11 cellular contexts compared by ENCODE assay signal in genomic region chr1:10980841-10981727, GRCh38. TPM values are rescaled to one million over a fixed set of nuclear protein-coding genes. Genes with fewer than 3 reads are reported as not detected.
DNase-seq lines count a peak whose midpoint lies in the region; ATAC-seq, FAIRE-seq and TF ChIP-seq lines count a peak whose summit lies in the region.
"Had no signal": no experiment of that assay in that cellular context is flagged by ENCODE, and none has a peak within 500 bp of the region (broad histone marks: within the 10 kb centered on the region; RNA-seq: fewer than 3 reads in every experiment).

No MANE protein-coding gene starts in this region.

- in situ Hi-C loops in mammary epithelial cell (cut with MboI; ENCODE audit: low sequenced_read_pairs in 2 of 2): no loop called here

- H3K9me3 ChIP-seq in mammary epithelial cell (replicated peaks; ENCODE audit: insufficient read depth, low read length): no peaks in the 10 kb centered on the region
- H3K9me3 ChIP-seq in iPS-18c (ENCODE audit: control insufficient read depth, insufficient read depth, low read length): no peaks in the 10 kb centered on the region
- no peaks in the 10 kb centered on the region for H3K9me3 ChIP-seq in skeletal muscle satellite cell (replicated peaks; ENCODE audit: low read length)
- H3K9me3 ChIP-seq: SJSA1 had no signal

- no TSS peak for BruUV-seq in mammary epithelial cell (replicated peaks; lab: Mats Ljungman, UMichigan)

- WGBS in mammary epithelial cell (ENCODE audit: low coverage, missing lambda C conversion rate): 43% methylated on average over 7 of the region's 9 CpGs

- H3K27me3 Mint-ChIP-seq in natural killer cell treated with Interleukin-12 subunit alpha and Interleukin-12 subunit beta and Interleukin-15 and Interleukin-18, amount 100 ng/mL, for 72 hours: peaks cover 6 to 25% of the 10 kb centered on the region in 2 donors

- intact Hi-C loops in mammary epithelial cell (cut with micrococcal nuclease): no loop called here

- H3K9ac ChIP-seq in mammary epithelial cell (ENCODE audit: insufficient read depth, low read length) (no peak overlapping the region), skeletal muscle satellite cell (ENCODE audit: low read depth, low read length) (no peak overlapping the region)

- dilution Hi-C loops in mammary epithelial cell (cut with HindIII; ENCODE audit: low sequenced_read_pairs): no loop called here

- H3K36me3 ChIP-seq in mammary epithelial cell (ENCODE audit: insufficient read depth, low read length) (no peaks in the 10 kb centered on the region), skeletal muscle satellite cell (ENCODE audit: insufficient read depth, low read length) (no peaks in the 10 kb centered on the region)
- H3K36me3 ChIP-seq: SJSA1 had no signal

- no peaks in the 10 kb centered on the region for H3K9me3 Mint-ChIP-seq in natural killer cell treated with Interleukin-12 subunit alpha and Interleukin-12 subunit beta and Interleukin-15 and Interleukin-18, amount 100 ng/mL, for 72 hours
- H3K9me3 Mint-ChIP-seq: central memory CD8-positive, alpha-beta T cell; immature natural killer cell had no signal

- no peaks in the 10 kb centered on the region for H3K79me2 ChIP-seq in mammary epithelial cell (ENCODE audit: insufficient read depth, low read length)

- H3K27me3 ChIP-seq in mammary epithelial cell (ENCODE audit: insufficient read depth, low read length) (no peaks in the 10 kb centered on the region), skeletal muscle satellite cell (ENCODE audit: control insufficient read depth, insufficient read depth, low read length) (peaks cover 27% of the 10 kb centered on the region)

- CTCF ChIA-PET in mammary epithelial cell (lab: Charles Lee; ENCODE audit: low non-redundant PET): no interaction called here

- no peak for ATAC-seq in HG02610 (IDR thresholded peaks at IDR 0.05; ENCODE audit: unreplicated experiment)
- ATAC-seq in natural killer cell treated with Interleukin-12 subunit alpha and Interleukin-12 subunit beta and Interleukin-15 and Interleukin-18, amount 100 ng/mL, for 72 hours: no peak

- no peaks in the 10 kb centered on the region for H4K20me1 ChIP-seq in mammary epithelial cell (ENCODE audit: insufficient read depth, low read length)

- DNase-seq in GM12891 (ENCODE audit: insufficient read length, low spot score) (no peak), mammary epithelial cell (no peak), SW480 (ENCODE audit: low spot score) (no peak), dermis blood vessel endothelial cell (no peak)
- no peak for DNase-seq in natural killer cell treated with Interleukin-12 subunit alpha and Interleukin-12 subunit beta and Interleukin-15 and Interleukin-18, amount 100 ng/mL, for 72 hours (ENCODE audit: low spot score)
- DNase-seq: immature natural killer cell had no signal

- H3K4me3 ChIP-seq in mammary epithelial cell (replicated peaks in 1 of 3; ENCODE audit: insufficient read depth in 1 of 3, low read depth in 2 of 3, low read length in 3 of 3) (no peak overlapping the region), iPS-18c (ENCODE audit: insufficient read depth, low read depth, low read length) (peak overlapping the region; percentile 21), skeletal muscle satellite cell (ENCODE audit: low read length) (peak overlapping the region; percentile 49)
- H3K4me3 ChIP-seq: SJSA1 had no signal

- no peak overlapping the region for H3K4me3 Mint-ChIP-seq in natural killer cell treated with Interleukin-12 subunit alpha and Interleukin-12 subunit beta and Interleukin-15 and Interleukin-18, amount 100 ng/mL, for 72 hours
- H3K4me3 Mint-ChIP-seq: central memory CD8-positive, alpha-beta T cell; immature natural killer cell had no signal

- no peak overlapping the region for H3K27ac ChIP-seq in mammary epithelial cell (ENCODE audit: insufficient read depth, low read depth, low read length)
- H3K27ac ChIP-seq: SJSA1 had no signal

- no peak for TF ChIP-seq CTCF in mammary epithelial cell (conservative IDR thresholded peaks at IDR 0.05 in 1 of 2, IDR thresholded peaks at IDR 0.05 in 1 of 2; ENCODE audit: extremely low read depth in 1 of 2, insufficient read depth in 1 of 2, low read depth in 1 of 2, low read length in 2 of 2)

- TF ChIP-seq POLR2A in GM12891 (IDR thresholded peaks at IDR 0.05; ENCODE audit: low read depth, low read length): no peak

- no peak overlapping the region for H3K27ac Mint-ChIP-seq in natural killer cell treated with Interleukin-12 subunit alpha and Interleukin-12 subunit beta and Interleukin-15 and Interleukin-18, amount 100 ng/mL, for 72 hours
- H3K27ac Mint-ChIP-seq: immature natural killer cell had no signal

- H3K4me2 ChIP-seq in mammary epithelial cell (ENCODE audit: insufficient read depth, low read depth, low read length) (peak overlapping the region; percentile 83), skeletal muscle satellite cell (ENCODE audit: low read length) (peak overlapping the region; percentile 77)

- H3K36me3 Mint-ChIP-seq in natural killer cell treated with Interleukin-12 subunit alpha and Interleukin-12 subunit beta and Interleukin-15 and Interleukin-18, amount 100 ng/mL, for 72 hours: no peaks in the 10 kb centered on the region

- peaks cover 28% of the 10 kb centered on the region for H3K4me1 ChIP-seq in mammary epithelial cell (ENCODE audit: insufficient read depth, low read length)
- H3K4me1 ChIP-seq in skeletal muscle satellite cell (ENCODE audit: control insufficient read depth, insufficient read depth, low read length): peaks cover 13% of the 10 kb centered on the region
- H3K4me1 ChIP-seq: SJSA1 had no signal

- FAIRE-seq in GM12891 (lab: Jason Lieb, UNC): peak; percentile 28

- H3K4me1 Mint-ChIP-seq in natural killer cell treated with Interleukin-12 subunit alpha and Interleukin-12 subunit beta and Interleukin-15 and Interleukin-18, amount 100 ng/mL, for 72 hours (ENCODE audit: low read depth in 2 of 2): peaks cover 0 to 2% of the 10 kb centered on the region in 2 donors
- H3K4me1 Mint-ChIP-seq: central memory CD8-positive, alpha-beta T cell; immature natural killer cell had no signal

- H2AFZ ChIP-seq in mammary epithelial cell (ENCODE audit: low read depth, low read length): peak overlapping the region; percentile 81

TF ChIP-seq in GM12891, 5 proteins besides CTCF, POLR2A, EP300 and RAD21:
- TF ChIP-seq PAX5 (IDR thresholded peaks at IDR 0.05; ENCODE audit: insufficient read depth, low read length, severe bottlenecking) (no peak), POLR2AphosphoS5 (IDR thresholded peaks at IDR 0.05; ENCODE audit: low read depth, low read length) (no peak), SPI1 (IDR thresholded peaks at IDR 0.05; ENCODE audit: low read depth, low read length) (no peak), POU2F2 (IDR thresholded peaks at IDR 0.05; ENCODE audit: low read depth, low read length) (no peak), TAF1 (IDR thresholded peaks at IDR 0.05; ENCODE audit: low read depth, low read length) (no peak)

RNA-seq across cellular contexts. Expression of gene TARDBP, which starts 31.4 kb away (rescaled TPM):
- polyA plus RNA-seq in GM12891 (2012; ENCODE audit: low read depth, missing spikeins): 156 TPM
- 100 to 1,000 TPM in 1 of 2 donors, 10 to 100 TPM in 1; 32.2 to 122 TPM for total RNA-seq in mammary epithelial cell
- polyA plus RNA-seq in mammary epithelial cell: 88.6 TPM
- polyA minus RNA-seq in mammary epithelial cell: 241 TPM
- 69.2 and 71.7 TPM in 2 replicates for total RNA-seq in skeletal muscle satellite cell (2012; rRNA removed)
- 133 and 197 TPM in 2 replicates for total RNA-seq in dermis blood vessel endothelial cell
- total RNA-seq in natural killer cell treated with Interleukin-12 subunit alpha and Interleukin-12 subunit beta and Interleukin-15 and Interleukin-18, amount 100 ng/mL, for 72 hours: 100 to 1,000 TPM; 147 to 226 TPM

Comparison
In these comparisons a context has a peak if more than half of its experiments do, and no peak if none do; other contexts are left out.
1. H3K4me3 ChIP-seq: peak in iPS-18c (single experiment) and skeletal muscle satellite cell (single experiment); none in mammary epithelial cell (0 of 3).